In genomic region chr13:90032841-90033493, GRCh38 we compare ENCODE assay signal across 19 cellular contexts.
"Had no signal": no experiment of that assay in that cellular context is flagged by ENCODE, and none has a peak within 500 bp of the region (broad histone marks: within the 10 kb centered on the region; RNA-seq: fewer than 3 reads in every experiment).

No MANE protein-coding gene starts in this region.

- H3K27me3 ChIP-seq: body of pancreas, esophagus muscularis mucosa, neutrophil, suprapubic skin had no signal

- H3K4me1 ChIP-seq: body of pancreas, esophagus muscularis mucosa, suprapubic skin had no signal

- H3K27ac Mint-ChIP-seq: activated CD4-positive, alpha-beta T cell treated with anti-CD3 and anti-CD28 coated beads, Interleukin-2, amount 10 ng/mL, durations not matched to agents 24 days and 14 days; activated CD8-positive, alpha-beta T cell treated with anti-CD3 and anti-CD28 coated beads, Interleukin-2, amount 10 ng/mL, durations not matched to agents 7 days and 5 days; activated naive CD4-positive, alpha-beta T cell treated with anti-CD3 and anti-CD28 coated beads, Interleukin-2, amount 50 U/mL, for 72 hours; mesothelial cell of epicardium had no signal

- H3K36me3 Mint-ChIP-seq: mesothelial cell of epicardium had no signal

- FAIRE-seq: colon, TTC549 had no signal

- ATAC-seq: activated CD8-positive, alpha-beta T cell treated with anti-CD3 and anti-CD28 coated beads, Interleukin-2, amount 10 ng/mL, durations not matched to agents 7 days and 5 days; activated naive CD4-positive, alpha-beta T cell treated with anti-CD3 and anti-CD28 coated beads, Interleukin-2, amount 50 U/mL, for 72 hours; body of pancreas; stimulated activated naive CD8-positive, alpha-beta T cell treated with anti-CD3 and anti-CD28 coated beads, Interleukin-15, Interleukin-2, amounts not matched to agents 100 U/mL and 50 U/mL, for 24 hours had no signal

- H3K36me3 ChIP-seq: esophagus muscularis mucosa, neutrophil, suprapubic skin had no signal

- H3K4me3 ChIP-seq: body of pancreas, esophagus muscularis mucosa, suprapubic skin had no signal

- H3K9me3 Mint-ChIP-seq: activated CD4-positive, alpha-beta T cell treated with anti-CD3 and anti-CD28 coated beads, Interleukin-2, amount 10 ng/mL, durations not matched to agents 24 days and 14 days had no signal

- DNase-seq: activated CD4-positive, alpha-beta T cell treated with anti-CD3 and anti-CD28 coated beads, Interleukin-2, amount 10 ng/mL, durations not matched to agents 24 days and 14 days; activated CD4-positive, CD25-positive, alpha-beta regulatory T cell; activated CD8-positive, alpha-beta memory T cell treated with anti-CD3 and anti-CD28 coated beads, Interleukin-2, amount 50 U/mL, for 4 hours; activated CD8-positive, alpha-beta T cell treated with anti-CD3 and anti-CD28 coated beads, Interleukin-2, amount 10 ng/mL, durations not matched to agents 7 days and 5 days; activated gamma-delta T cell; activated T-cell treated with anti-CD3 and anti-CD28 coated beads, Interleukin-2, amount 50 U/mL, for 48 hours; body of pancreas; hippocampal formation; stimulated activated CD4-positive, alpha-beta T cell treated with anti-CD3 and anti-CD28 coated beads, Interleukin-15, amount 100 ng/mL, for 24 hours; stimulated activated CD4-positive, alpha-beta T cell treated with anti-CD3 and anti-CD28 coated beads, Interleukin-4, amount 100 ng/mL, for 24 hours; stimulated activated naive CD8-positive, alpha-beta T cell treated with anti-CD3 and anti-CD28 coated beads, Interleukin-15, Interleukin-2, amounts not matched to agents 100 U/mL and 50 U/mL, for 24 hours; trophoblast cell had no signal

- H3K27ac ChIP-seq: body of pancreas, esophagus muscularis mucosa, neutrophil, suprapubic skin had no signal

- H3K27me3 Mint-ChIP-seq: activated CD4-positive, alpha-beta T cell treated with anti-CD3 and anti-CD28 coated beads, Interleukin-2, amount 10 ng/mL, durations not matched to agents 24 days and 14 days had no signal

- H3K9me3 ChIP-seq: body of pancreas, neutrophil, suprapubic skin had no signal

- H3K4me1 Mint-ChIP-seq: activated CD4-positive, alpha-beta T cell treated with anti-CD3 and anti-CD28 coated beads, Interleukin-2, amount 10 ng/mL, durations not matched to agents 24 days and 14 days; mesothelial cell of epicardium had no signal

- H3K4me3 Mint-ChIP-seq: activated CD4-positive, alpha-beta T cell treated with anti-CD3 and anti-CD28 coated beads, Interleukin-2, amount 10 ng/mL, durations not matched to agents 24 days and 14 days; activated CD8-positive, alpha-beta T cell treated with anti-CD3 and anti-CD28 coated beads, Interleukin-2, amount 10 ng/mL, durations not matched to agents 7 days and 5 days; mesothelial cell of epicardium had no signal
